8 cellular contexts compared by ENCODE assay signal in genomic region chr5:180072256-180072548, GRCh38. TPM values are rescaled to one million over a fixed set of nuclear protein-coding genes. Genes with fewer than 3 reads are reported as not detected.
A peak's percentile ranks its signal among the peaks of the same experiment; 100 is the strongest.
DNase-seq lines count a peak whose midpoint lies in the region; ATAC-seq and TF ChIP-seq lines count a peak whose summit lies in the region.

No MANE protein-coding gene starts in this region.

- H3K27me3 Mint-ChIP-seq in H9 (ENCODE audit: low read depth) (peaks cover 26% of the 10 kb centered on the region), activated B cell treated with CpG ODN at 0.5 μM for 24 hours (peaks cover 2% of the 10 kb centered on the region)

- H2BK5ac ChIP-seq in H9 (ENCODE audit: insufficient read length, low read length) = no peak overlapping the region
- H2BK5ac ChIP-seq in mesendoderm (ENCODE audit: low read length) = no peak overlapping the region

- H2BK15ac ChIP-seq in H9 (ENCODE audit: low read depth, low read length) (no peak overlapping the region), mesendoderm (replicated peaks; ENCODE audit: low read depth) (no peak overlapping the region)

- H3K36me3 Mint-ChIP-seq in H9 (ENCODE audit: insufficient read depth in 1 of 3, low read depth in 3 of 3) (peaks cover 8 to 17% (median 10%) of the 10 kb centered on the region in 3 experiments), activated B cell treated with CpG ODN at 0.5 μM for 24 hours (ENCODE audit: low read depth) (no peaks in the 10 kb centered on the region)

- peaks cover 5% of the 10 kb centered on the region for H3K9me3 ChIP-seq in H9 (ENCODE audit: control insufficient read depth, low read depth, low read length)
- H3K9me3 ChIP-seq in hepatocyte (ENCODE audit: low read depth) = no peaks in the 10 kb centered on the region

- H3K4me1 Mint-ChIP-seq in H9 (peaks cover 35 to 39% of the 10 kb centered on the region in 2 experiments), activated B cell treated with CpG ODN at 0.5 μM for 24 hours (peaks cover 28% of the 10 kb centered on the region)

- H3K4me3 Mint-ChIP-seq in H9 (peak overlapping the region; percentile 61 to 73), activated B cell treated with CpG ODN at 0.5 μM for 24 hours (peak overlapping the region; percentile 82)

- H4K5ac ChIP-seq in H9 (ENCODE audit: insufficient read length, low read depth, low read length) (no peak overlapping the region), mesendoderm (ENCODE audit: low read length) (no peak overlapping the region)

- H3K9ac ChIP-seq in H9 (ENCODE audit: extremely low read depth, insufficient read length, low read length) = no peak overlapping the region
- H3K9ac ChIP-seq in mesendoderm (ENCODE audit: low read length) = no peak overlapping the region

- no peak overlapping the region for H3K14ac ChIP-seq in H9 (ENCODE audit: insufficient read depth, low read length)

- CTCF ChIA-PET in activated B cell treated with CpG ODN at 0.5 μM for 24 hours (lab: Charles Lee) = no interaction called here

- no peak overlapping the region for H3K56ac ChIP-seq in H9 (ENCODE audit: insufficient read length, low read depth, low read length)
- H3K56ac ChIP-seq in mesendoderm (ENCODE audit: low read length) = no peak overlapping the region

- H3K23me2 ChIP-seq in H9 (ENCODE audit: insufficient read length, low read depth, low read length, poor library complexity, severe bottlenecking) = peaks cover 17% of the 10 kb centered on the region

- H3K27me3 ChIP-seq in H9 (ENCODE audit: insufficient read depth, low read length) (peaks cover 3% of the 10 kb centered on the region; the same call in 1 of the 2 replicates), hepatocyte (no peaks in the 10 kb centered on the region), mesendoderm (ENCODE audit: insufficient read depth, low read length, poor library complexity) (no peaks in the 10 kb centered on the region)

- no peak overlapping the region for H2BK12ac ChIP-seq in H9 (ENCODE audit: insufficient read length, low read depth, low read length)

- H3K23ac ChIP-seq in H9 (ENCODE audit: insufficient read length, low read depth, low read length) (no peak overlapping the region), mesendoderm (ENCODE audit: low read length) (no peak overlapping the region)

- H3K79me1 ChIP-seq in H9 (ENCODE audit: insufficient read depth, low read depth, low read length, poor library complexity, severe bottlenecking) = no peaks in the 10 kb centered on the region
- H3K79me1 ChIP-seq in mesendoderm (ENCODE audit: low read length) = peaks cover 3% of the 10 kb centered on the region

- POLR2A ChIA-PET in activated B cell treated with CpG ODN at 0.5 μM for 24 hours (lab: Charles Lee) = no interaction called here

- H3T11ph ChIP-seq in H9 (ENCODE audit: low read length) = no peak overlapping the region

- intact Hi-C loops in activated B cell treated with CpG ODN at 0.5 μM for 24 hours (cut with micrococcal nuclease) = loop anchor here (1.0 to 5.0 kb wide), 6 partner anchors 18 to 1445 kb away; partner anchors contain the start of genes CLK4, CNOT6, MAPK9 and RUFY1

- H4K20me1 ChIP-seq in H9 (ENCODE audit: control insufficient read depth, insufficient read depth, insufficient read length) (no peaks in the 10 kb centered on the region), hepatocyte (ENCODE audit: insufficient read depth, poor library complexity, severe bottlenecking) (peaks cover 29% of the 10 kb centered on the region)

- H3K9me3 Mint-ChIP-seq in H9 = peaks cover 15 to 18% of the 10 kb centered on the region in 2 experiments
- H3K9me3 Mint-ChIP-seq in activated B cell treated with CpG ODN at 0.5 μM for 24 hours = no peaks in the 10 kb centered on the region

- H3K79me2 ChIP-seq in H9 (ENCODE audit: insufficient read depth, low read length) = peaks cover 20% of the 10 kb centered on the region; the same call in 1 of the 2 replicates
- H3K79me2 ChIP-seq in hepatocyte = peaks cover 36% of the 10 kb centered on the region
- peaks cover 10% of the 10 kb centered on the region for H3K79me2 ChIP-seq in mesendoderm (ENCODE audit: control insufficient read depth, insufficient read depth, low read length)

- H3K4me1 ChIP-seq in H9 (ENCODE audit: insufficient read depth, low read length) = peaks cover 8% of the 10 kb centered on the region; the same call in 1 of the 2 replicates
- H3K4me1 ChIP-seq in hepatocyte (ENCODE audit: insufficient read depth) = peaks cover 11% of the 10 kb centered on the region
- H3K4me1 ChIP-seq in mesendoderm (ENCODE audit: control insufficient read depth, low read depth, low read length) = peaks cover 8% of the 10 kb centered on the region

- H3K4me3 ChIP-seq in hepatocyte (no peak overlapping the region), skin epidermis (peak overlapping the region; percentile 66 to 94 (median 88)), mesendoderm (ENCODE audit: low read length) (no peak overlapping the region)

- no peak for ATAC-seq in activated B cell treated with CpG ODN at 0.5 μM for 24 hours (ENCODE audit: low read depth)
- no peak for ATAC-seq in HG02642 (IDR thresholded peaks at IDR 0.05; ENCODE audit: poor library complexity, unreplicated experiment)
- ATAC-seq in HG03139 (IDR thresholded peaks at IDR 0.05; ENCODE audit: unreplicated experiment) = no peak

- no peak for TF ChIP-seq CTCF in H9 (conservative IDR thresholded peaks at IDR 0.05)
- no peak for TF ChIP-seq CTCF in activated B cell treated with CpG ODN at 0.5 μM for 24 hours (IDR thresholded peaks at IDR 0.05)
- TF ChIP-seq CTCF in hepatocyte (IDR thresholded peaks at IDR 0.05; ENCODE audit: poor library complexity) = no peak

- no peak overlapping the region for H4K8ac ChIP-seq in H9 (replicated peaks; ENCODE audit: insufficient read length, low read depth, low read length)
- H4K8ac ChIP-seq in mesendoderm (ENCODE audit: low read depth, low read length) = no peak overlapping the region

- H3K36me3 ChIP-seq in hepatocyte (replicated peaks; ENCODE audit: insufficient read depth, low read depth) (no peaks in the 10 kb centered on the region), mesendoderm (ENCODE audit: control insufficient read depth, insufficient read depth, low read length) (no peaks in the 10 kb centered on the region)

- H3K9me2 ChIP-seq in hepatocyte (replicated peaks; ENCODE audit: insufficient read depth) = no peaks in the 10 kb centered on the region

- no peak overlapping the region for H2BK20ac ChIP-seq in H9 (ENCODE audit: low read depth, low read length, poor library complexity, severe bottlenecking)

- H2AK5ac ChIP-seq in H9 (ENCODE audit: insufficient read length, low read length) (no peak overlapping the region), mesendoderm (ENCODE audit: low read length) (no peak overlapping the region)

- H3K4me2 ChIP-seq in H9 (ENCODE audit: insufficient read depth, insufficient read length, low read length) (no peak overlapping the region), hepatocyte (peak overlapping the region; percentile 17), mesendoderm (ENCODE audit: low read length) (no peak overlapping the region)

- DNase-seq in H9 (no peak), activated B cell treated with CpG ODN at 0.5 μM for 24 hours (no peak), hepatocyte (ENCODE audit: low spot score) (no peak), mesendoderm (no peak), kidney tubule cell (ENCODE audit: low spot score) (no peak)

- H3K27ac Mint-ChIP-seq in H9 (no peak overlapping the region), activated B cell treated with CpG ODN at 0.5 μM for 24 hours (peak overlapping the region; percentile 84)

- H2BK120ac ChIP-seq in H9 (ENCODE audit: low read depth, low read length, poor library complexity, severe bottlenecking) (no peak overlapping the region), mesendoderm (ENCODE audit: low read depth, low read length) (no peak overlapping the region)

- no peak overlapping the region for H4K91ac ChIP-seq in H9 (ENCODE audit: insufficient read length, low read depth, low read length)

- H3K18ac ChIP-seq in H9 (ENCODE audit: insufficient read length, low read depth, low read length) = no peak overlapping the region
- no peak overlapping the region for H3K18ac ChIP-seq in mesendoderm (ENCODE audit: low read length)

- no peak overlapping the region for H3K27ac ChIP-seq in H9 (ENCODE audit: insufficient read length, low read depth, low read length)
- H3K27ac ChIP-seq in hepatocyte = peak overlapping the region; percentile 100
- peak overlapping the region in 17 of 21 experiments; percentile 82 to 98 (median 93) for H3K27ac ChIP-seq in skin epidermis
- no peak overlapping the region for H3K27ac ChIP-seq in mesendoderm (ENCODE audit: low read depth, low read length)

- H2AFZ ChIP-seq in H9 (ENCODE audit: low read length) (no peak overlapping the region), hepatocyte (peak overlapping the region; percentile 7)

- no CpG with 5 or more reads among the region's 14 CpGs for WGBS in H9 (ENCODE audit: extremely low coverage, insufficient read length, low lambda C conversion rate)
- WGBS in hepatocyte (ENCODE audit: low lambda C conversion rate, missing lambda C conversion rate) = 24% methylated on average over 13 of the region's 14 CpGs
- WGBS in mesendoderm (ENCODE audit: extremely low coverage, insufficient coverage, low lambda C conversion rate) = no CpG with 5 or more reads among the region's 14 CpGs

- no peak overlapping the region for H3K4ac ChIP-seq in H9 (ENCODE audit: low read depth, low read length)
- no peak overlapping the region for H3K4ac ChIP-seq in mesendoderm (ENCODE audit: low read depth, low read length)

RNA-seq across cellular contexts. Expression of gene RNF130, which starts 0.6 kb away (rescaled TPM):
- total RNA-seq in H9 (2021) (76.4 and 80.0 TPM in 2 replicates), activated B cell treated with CpG ODN at 0.5 μM for 24 hours (17.6 and 18.5 TPM in 2 replicates), hepatocyte (39.6 and 42.4 TPM in 2 replicates)
- 62.4 and 64.9 TPM in 2 replicates for polyA plus RNA-seq in hepatocyte
- 41.0 TPM for polyA plus RNA-seq in mesendoderm (2013, experiment 1 of 2)
- polyA plus RNA-seq in mesendoderm (2013, experiment 2 of 2) = 42.5 TPM

Comparison
In these comparisons a context has a peak if more than half of its experiments do, and no peak if none do; other contexts are left out.
1. H3K27ac ChIP-seq: peak in hepatocyte (single experiment) and skin epidermis (17 of 21); none in H9 (single experiment) and mesendoderm (single experiment).
2. H3K4me3 ChIP-seq: peak in skin epidermis (7 of 7); none in hepatocyte (single experiment) and mesendoderm (single experiment).